ENCODE assay signal across 1 cellular context in genomic region chr6:85118233-85118632, GRCh38.
TF ChIP-seq lines count a peak whose summit lies in the region.

No MANE protein-coding gene starts in this region.

TF ChIP-seq in GM23338, 12 proteins besides CTCF, POLR2A, EP300 and RAD21 (continued from another document):
- TF ChIP-seq, protein P1, sequence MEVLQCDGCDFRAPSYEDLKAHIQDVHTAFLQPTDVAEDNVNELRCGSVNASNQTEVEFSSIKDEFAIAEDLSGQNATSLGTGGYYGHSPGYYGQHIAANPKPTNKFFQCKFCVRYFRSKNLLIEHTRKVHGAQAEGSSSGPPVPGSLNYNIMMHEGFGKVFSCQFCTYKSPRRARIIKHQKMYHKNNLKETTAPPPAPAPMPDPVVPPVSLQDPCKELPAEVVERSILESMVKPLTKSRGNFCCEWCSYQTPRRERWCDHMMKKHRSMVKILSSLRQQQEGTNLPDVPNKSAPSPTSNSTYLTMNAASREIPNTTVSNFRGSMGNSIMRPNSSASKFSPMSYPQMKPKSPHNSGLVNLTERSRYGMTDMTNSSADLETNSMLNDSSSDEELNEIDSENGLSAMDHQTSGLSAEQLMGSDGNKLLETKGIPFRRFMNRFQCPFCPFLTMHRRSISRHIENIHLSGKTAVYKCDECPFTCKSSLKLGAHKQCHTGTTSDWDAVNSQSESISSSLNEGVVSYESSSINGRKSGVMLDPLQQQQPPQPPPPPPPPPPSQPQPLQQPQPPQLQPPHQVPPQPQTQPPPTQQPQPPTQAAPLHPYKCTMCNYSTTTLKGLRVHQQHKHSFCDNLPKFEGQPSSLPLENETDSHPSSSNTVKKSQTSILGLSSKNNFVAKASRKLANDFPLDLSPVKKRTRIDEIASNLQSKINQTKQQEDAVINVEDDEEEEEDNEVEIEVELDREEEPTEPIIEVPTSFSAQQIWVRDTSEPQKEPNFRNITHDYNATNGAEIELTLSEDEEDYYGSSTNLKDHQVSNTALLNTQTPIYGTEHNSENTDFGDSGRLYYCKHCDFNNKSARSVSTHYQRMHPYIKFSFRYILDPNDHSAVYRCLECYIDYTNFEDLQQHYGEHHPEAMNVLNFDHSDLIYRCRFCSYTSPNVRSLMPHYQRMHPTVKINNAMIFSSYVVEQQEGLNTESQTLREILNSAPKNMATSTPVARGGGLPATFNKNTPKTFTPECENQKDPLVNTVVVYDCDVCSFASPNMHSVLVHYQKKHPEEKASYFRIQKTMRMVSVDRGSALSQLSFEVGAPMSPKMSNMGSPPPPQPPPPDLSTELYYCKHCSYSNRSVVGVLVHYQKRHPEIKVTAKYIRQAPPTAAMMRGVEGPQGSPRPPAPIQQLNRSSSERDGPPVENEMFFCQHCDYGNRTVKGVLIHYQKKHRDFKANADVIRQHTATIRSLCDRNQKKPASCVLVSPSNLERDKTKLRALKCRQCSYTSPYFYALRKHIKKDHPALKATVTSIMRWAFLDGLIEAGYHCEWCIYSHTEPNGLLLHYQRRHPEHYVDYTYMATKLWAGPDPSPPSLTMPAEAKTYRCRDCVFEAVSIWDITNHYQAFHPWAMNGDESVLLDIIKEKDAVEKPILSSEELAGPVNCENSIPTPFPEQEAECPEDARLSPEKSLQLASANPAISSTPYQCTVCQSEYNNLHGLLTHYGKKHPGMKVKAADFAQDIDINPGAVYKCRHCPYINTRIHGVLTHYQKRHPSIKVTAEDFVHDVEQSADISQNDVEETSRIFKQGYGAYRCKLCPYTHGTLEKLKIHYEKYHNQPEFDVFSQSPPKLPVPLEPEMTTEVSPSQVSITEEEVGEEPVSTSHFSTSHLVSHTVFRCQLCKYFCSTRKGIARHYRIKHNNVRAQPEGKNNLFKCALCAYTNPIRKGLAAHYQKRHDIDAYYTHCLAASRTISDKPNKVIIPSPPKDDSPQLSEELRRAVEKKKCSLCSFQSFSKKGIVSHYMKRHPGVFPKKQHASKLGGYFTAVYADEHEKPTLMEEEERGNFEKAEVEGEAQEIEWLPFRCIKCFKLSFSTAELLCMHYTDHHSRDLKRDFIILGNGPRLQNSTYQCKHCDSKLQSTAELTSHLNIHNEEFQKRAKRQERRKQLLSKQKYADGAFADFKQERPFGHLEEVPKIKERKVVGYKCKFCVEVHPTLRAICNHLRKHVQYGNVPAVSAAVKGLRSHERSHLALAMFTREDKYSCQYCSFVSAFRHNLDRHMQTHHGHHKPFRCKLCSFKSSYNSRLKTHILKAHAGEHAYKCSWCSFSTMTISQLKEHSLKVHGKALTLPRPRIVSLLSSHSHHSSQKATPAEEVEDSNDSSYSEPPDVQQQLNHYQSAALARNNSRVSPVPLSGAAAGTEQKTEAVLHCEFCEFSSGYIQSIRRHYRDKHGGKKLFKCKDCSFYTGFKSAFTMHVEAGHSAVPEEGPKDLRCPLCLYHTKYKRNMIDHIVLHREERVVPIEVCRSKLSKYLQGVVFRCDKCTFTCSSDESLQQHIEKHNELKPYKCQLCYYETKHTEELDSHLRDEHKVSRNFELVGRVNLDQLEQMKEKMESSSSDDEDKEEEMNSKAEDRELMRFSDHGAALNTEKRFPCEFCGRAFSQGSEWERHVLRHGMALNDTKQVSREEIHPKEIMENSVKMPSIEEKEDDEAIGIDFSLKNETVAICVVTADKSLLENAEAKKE (CRISPR knock-in tag; IDR thresholded peaks at IDR 0.05) = no peak
- TF ChIP-seq, protein P2, sequence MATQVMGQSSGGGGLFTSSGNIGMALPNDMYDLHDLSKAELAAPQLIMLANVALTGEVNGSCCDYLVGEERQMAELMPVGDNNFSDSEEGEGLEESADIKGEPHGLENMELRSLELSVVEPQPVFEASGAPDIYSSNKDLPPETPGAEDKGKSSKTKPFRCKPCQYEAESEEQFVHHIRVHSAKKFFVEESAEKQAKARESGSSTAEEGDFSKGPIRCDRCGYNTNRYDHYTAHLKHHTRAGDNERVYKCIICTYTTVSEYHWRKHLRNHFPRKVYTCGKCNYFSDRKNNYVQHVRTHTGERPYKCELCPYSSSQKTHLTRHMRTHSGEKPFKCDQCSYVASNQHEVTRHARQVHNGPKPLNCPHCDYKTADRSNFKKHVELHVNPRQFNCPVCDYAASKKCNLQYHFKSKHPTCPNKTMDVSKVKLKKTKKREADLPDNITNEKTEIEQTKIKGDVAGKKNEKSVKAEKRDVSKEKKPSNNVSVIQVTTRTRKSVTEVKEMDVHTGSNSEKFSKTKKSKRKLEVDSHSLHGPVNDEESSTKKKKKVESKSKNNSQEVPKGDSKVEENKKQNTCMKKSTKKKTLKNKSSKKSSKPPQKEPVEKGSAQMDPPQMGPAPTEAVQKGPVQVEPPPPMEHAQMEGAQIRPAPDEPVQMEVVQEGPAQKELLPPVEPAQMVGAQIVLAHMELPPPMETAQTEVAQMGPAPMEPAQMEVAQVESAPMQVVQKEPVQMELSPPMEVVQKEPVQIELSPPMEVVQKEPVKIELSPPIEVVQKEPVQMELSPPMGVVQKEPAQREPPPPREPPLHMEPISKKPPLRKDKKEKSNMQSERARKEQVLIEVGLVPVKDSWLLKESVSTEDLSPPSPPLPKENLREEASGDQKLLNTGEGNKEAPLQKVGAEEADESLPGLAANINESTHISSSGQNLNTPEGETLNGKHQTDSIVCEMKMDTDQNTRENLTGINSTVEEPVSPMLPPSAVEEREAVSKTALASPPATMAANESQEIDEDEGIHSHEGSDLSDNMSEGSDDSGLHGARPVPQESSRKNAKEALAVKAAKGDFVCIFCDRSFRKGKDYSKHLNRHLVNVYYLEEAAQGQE (IDR thresholded peaks at IDR 0.05; ENCODE audit: unreplicated experiment) = no peak
- no peak for TF ChIP-seq ZNF331 (CRISPR knock-in tag; IDR thresholded peaks at IDR 0.05; ENCODE audit: low read depth)
- TF ChIP-seq ZNF114 (CRISPR knock-in tag; IDR thresholded peaks at IDR 0.05) = no peak
- TF ChIP-seq NANOG (IDR thresholded peaks at IDR 0.05; ENCODE audit: borderline replicate concordance) = no peak
- TF ChIP-seq JUNB (IDR thresholded peaks at IDR 0.05; ENCODE audit: unreplicated experiment) = no peak
- TF ChIP-seq POLR2AphosphoS5 (IDR thresholded peaks at IDR 0.05; ENCODE audit: low read depth) = no peak
- TF ChIP-seq EZH2phosphoT487 (IDR thresholded peaks at IDR 0.05; ENCODE audit: unreplicated experiment) = no peak
- TF ChIP-seq, protein P3, sequence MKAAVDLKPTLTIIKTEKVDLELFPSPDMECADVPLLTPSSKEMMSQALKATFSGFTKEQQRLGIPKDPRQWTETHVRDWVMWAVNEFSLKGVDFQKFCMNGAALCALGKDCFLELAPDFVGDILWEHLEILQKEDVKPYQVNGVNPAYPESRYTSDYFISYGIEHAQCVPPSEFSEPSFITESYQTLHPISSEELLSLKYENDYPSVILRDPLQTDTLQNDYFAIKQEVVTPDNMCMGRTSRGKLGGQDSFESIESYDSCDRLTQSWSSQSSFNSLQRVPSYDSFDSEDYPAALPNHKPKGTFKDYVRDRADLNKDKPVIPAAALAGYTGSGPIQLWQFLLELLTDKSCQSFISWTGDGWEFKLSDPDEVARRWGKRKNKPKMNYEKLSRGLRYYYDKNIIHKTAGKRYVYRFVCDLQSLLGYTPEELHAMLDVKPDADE (IDR thresholded peaks at IDR 0.05) = no peak
- no peak for TF ChIP-seq EZH2 (IDR thresholded peaks at IDR 0.05; ENCODE audit: low read depth, unreplicated experiment)
